In genomic region chr14:62743118-62743517, GRCh38 we compare ENCODE assay signal across 8 cellular contexts.
"Had no signal": no experiment of that assay in that cellular context is flagged by ENCODE, and none has a peak within 500 bp of the region (broad histone marks: within the 10 kb centered on the region; RNA-seq: fewer than 3 reads in every experiment).

No MANE protein-coding gene starts in this region.

- H3K27ac ChIP-seq: HL-60, KMS-11 had no signal

- H3K4me3 ChIP-seq: K562 had no signal

- H3K9ac ChIP-seq: KMS-11 had no signal

- ATAC-seq: HepG2, K562 had no signal

- DNase-seq: IMR-90, Kasumi-1, KBM-7, KG1 had no signal

- H3K4me2 ChIP-seq: KMS-11 had no signal
